In the genomic region with DNA sequence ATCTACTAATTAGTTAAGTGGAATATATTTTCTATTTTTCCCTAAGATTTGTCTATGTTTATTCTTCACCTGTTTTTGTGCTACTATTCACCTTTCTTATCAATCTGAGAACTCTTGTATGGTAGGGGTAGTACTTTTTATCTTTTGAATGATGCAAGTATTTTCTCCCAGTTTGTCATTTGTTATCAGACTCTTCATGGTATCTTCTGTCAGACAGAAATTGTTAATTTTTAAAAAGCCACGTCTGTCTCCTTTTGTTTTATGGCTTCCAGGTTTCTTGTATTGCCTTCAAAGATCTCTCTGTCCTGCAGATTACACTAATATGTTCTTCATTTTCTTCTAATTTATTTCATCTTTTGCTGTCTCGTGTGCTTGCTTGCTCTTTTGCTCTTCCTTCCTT, we compare ENCODE assay signal across 27 cellular contexts.
"Had no signal": no experiment of that assay in that cellular context is flagged by ENCODE, and none has a peak within 500 bp of the region (broad histone marks: within the 10 kb centered on the region; RNA-seq: fewer than 3 reads in every experiment).

No MANE protein-coding gene starts in this region.

- H3K27me3 Mint-ChIP-seq: activated CD4-positive, alpha-beta memory T cell treated with anti-CD3 and anti-CD28 coated beads for 36 hours; activated CD4-positive, alpha-beta T cell treated with anti-CD3 and anti-CD28 coated beads for 36 hours; activated CD4-positive, alpha-beta T cell treated with anti-CD3 and anti-CD28 coated beads, Interleukin-2, amount 10 ng/mL, durations not matched to agents 24 days and 14 days; activated CD8-positive, alpha-beta memory T cell treated with anti-CD3 and anti-CD28 coated beads, Interleukin-2, amount 10 ng/mL, durations not matched to agents 7 days and 5 days; activated naive CD4-positive, alpha-beta T cell treated with anti-CD3 and anti-CD28 coated beads, Interleukin-2, amount 10 ng/mL, durations not matched to agents 7 days and 5 days; activated naive CD8-positive, alpha-beta T cell; T-cell had no signal

- DNase-seq: activated CD4-positive, alpha-beta memory T cell treated with anti-CD3 and anti-CD28 coated beads for 36 hours; activated CD4-positive, alpha-beta T cell treated with anti-CD3 and anti-CD28 coated beads for 36 hours; activated CD4-positive, alpha-beta T cell treated with anti-CD3 and anti-CD28 coated beads, Interleukin-2, amount 10 ng/mL, durations not matched to agents 24 days and 14 days; activated CD4-positive, CD25-positive, alpha-beta regulatory T cell; activated CD4-positive, CD25-positive, alpha-beta regulatory T cell treated with anti-CD3 and anti-CD28 coated beads, Interleukin-2, amount 50 U/mL, for 72 hours; activated CD8-positive, alpha-beta memory T cell treated with anti-CD3 and anti-CD28 coated beads, Interleukin-2, amount 10 ng/mL, durations not matched to agents 7 days and 5 days; activated CD8-positive, alpha-beta memory T cell treated with anti-CD3 and anti-CD28 coated beads, Interleukin-2, amount 50 U/mL, for 4 hours; activated CD8-positive, alpha-beta T cell treated with anti-CD3 and anti-CD28 coated beads, Interleukin-2, amount 10 ng/mL, durations not matched to agents 7 days and 5 days; activated effector memory CD4-positive, alpha-beta T cell treated with anti-CD3 and anti-CD28 coated beads, Interleukin-2, amount 50 U/mL, for 16 hours; activated naive CD4-positive, alpha-beta T cell treated with anti-CD3 and anti-CD28 coated beads, Interleukin-2, amount 10 ng/mL, durations not matched to agents 7 days and 5 days; activated T-cell treated with anti-CD3 and anti-CD28 coated beads, Interleukin-2, amount 50 U/mL, for 1 hour; activated T-cell treated with anti-CD3 and anti-CD28 coated beads, Interleukin-2, amount 50 U/mL, for 48 hours; amniotic stem cell; anterior cingulate cortex; brain microvascular endothelial cell; colonic mucosa; effector CD8-positive, alpha-beta T cell; esophagus squamous epithelium; foreskin fibroblast; head of caudate nucleus; SW 1271; T-cell had no signal

- H3K27ac Mint-ChIP-seq: activated CD4-positive, alpha-beta memory T cell treated with anti-CD3 and anti-CD28 coated beads for 36 hours; activated CD4-positive, alpha-beta T cell treated with anti-CD3 and anti-CD28 coated beads for 36 hours; activated CD4-positive, alpha-beta T cell treated with anti-CD3 and anti-CD28 coated beads, Interleukin-2, amount 10 ng/mL, durations not matched to agents 24 days and 14 days; activated CD8-positive, alpha-beta memory T cell treated with anti-CD3 and anti-CD28 coated beads, Interleukin-2, amount 10 ng/mL, durations not matched to agents 7 days and 5 days; activated CD8-positive, alpha-beta T cell treated with anti-CD3 and anti-CD28 coated beads, Interleukin-2, amount 10 ng/mL, durations not matched to agents 7 days and 5 days; activated naive CD4-positive, alpha-beta T cell treated with anti-CD3 and anti-CD28 coated beads, Interleukin-2, amount 10 ng/mL, durations not matched to agents 7 days and 5 days; activated naive CD8-positive, alpha-beta T cell; activated T-helper 1 cell treated with anti-CD3 and anti-CD28 coated beads, Interleukin-12 subunit alpha, Interleukin-12 subunit beta, Interleukin-2, Interleukin-4 antibody, amounts not matched to agents 30 ng/mL and 10 ng/mL and 1 ng/mL, durations not matched to agents 14 hours and 24 hours and 36 hours; activated T-helper 2 cell treated with anti-CD3 and anti-CD28 coated beads, Interferon-gamma antibody, Interleukin-2, Interleukin-4, amounts not matched to agents 10 μg/mL and 5 μg/mL and 100 μg/mL, durations not matched to agents 14 hours and 24 hours and 36 hours; T-cell; T-helper 1 cell treated with Interleukin-12 subunit alpha and Interleukin-12 subunit beta and Interleukin-4 antibody, amounts not matched to agents 30 μg/mL and 1 μg/mL, for 36 hours; T-helper 2 cell treated with Interferon-gamma antibody and Interleukin-4, amounts not matched to agents 5 μg/mL and 100 μg/mL, for 36 hours had no signal

- H3K4me3 Mint-ChIP-seq: activated CD4-positive, alpha-beta memory T cell treated with anti-CD3 and anti-CD28 coated beads for 36 hours; activated CD4-positive, alpha-beta T cell treated with anti-CD3 and anti-CD28 coated beads for 36 hours; activated CD4-positive, alpha-beta T cell treated with anti-CD3 and anti-CD28 coated beads, Interleukin-2, amount 10 ng/mL, durations not matched to agents 24 days and 14 days; activated CD8-positive, alpha-beta memory T cell treated with anti-CD3 and anti-CD28 coated beads, Interleukin-2, amount 10 ng/mL, durations not matched to agents 7 days and 5 days; activated CD8-positive, alpha-beta T cell treated with anti-CD3 and anti-CD28 coated beads, Interleukin-2, amount 10 ng/mL, durations not matched to agents 7 days and 5 days; activated naive CD4-positive, alpha-beta T cell treated with anti-CD3 and anti-CD28 coated beads, Interleukin-2, amount 10 ng/mL, durations not matched to agents 7 days and 5 days; activated naive CD8-positive, alpha-beta T cell; activated T-helper 1 cell treated with anti-CD3 and anti-CD28 coated beads, Interleukin-12 subunit alpha, Interleukin-12 subunit beta, Interleukin-2, Interleukin-4 antibody, amounts not matched to agents 30 ng/mL and 10 ng/mL and 1 ng/mL, durations not matched to agents 14 hours and 24 hours and 36 hours; T-cell; T-helper 1 cell treated with Interleukin-12 subunit alpha and Interleukin-12 subunit beta and Interleukin-4 antibody, amounts not matched to agents 30 μg/mL and 1 μg/mL, for 36 hours; T-helper 2 cell treated with Interferon-gamma antibody and Interleukin-4, amounts not matched to agents 5 μg/mL and 100 μg/mL, for 36 hours had no signal

- H3K9me3 Mint-ChIP-seq: activated CD4-positive, alpha-beta memory T cell treated with anti-CD3 and anti-CD28 coated beads for 36 hours; activated CD4-positive, alpha-beta T cell treated with anti-CD3 and anti-CD28 coated beads, Interleukin-2, amount 10 ng/mL, durations not matched to agents 24 days and 14 days; activated naive CD4-positive, alpha-beta T cell treated with anti-CD3 and anti-CD28 coated beads, Interleukin-2, amount 10 ng/mL, durations not matched to agents 7 days and 5 days; activated T-helper 1 cell treated with anti-CD3 and anti-CD28 coated beads, Interleukin-12 subunit alpha, Interleukin-12 subunit beta, Interleukin-2, Interleukin-4 antibody, amounts not matched to agents 30 ng/mL and 10 ng/mL and 1 ng/mL, durations not matched to agents 14 hours and 24 hours and 36 hours; activated T-helper 2 cell treated with anti-CD3 and anti-CD28 coated beads, Interferon-gamma antibody, Interleukin-2, Interleukin-4, amounts not matched to agents 10 μg/mL and 5 μg/mL and 100 μg/mL, durations not matched to agents 14 hours and 24 hours and 36 hours; T-cell; T-helper 1 cell treated with Interleukin-12 subunit alpha and Interleukin-12 subunit beta and Interleukin-4 antibody, amounts not matched to agents 30 μg/mL and 1 μg/mL, for 36 hours; T-helper 2 cell treated with Interferon-gamma antibody and Interleukin-4, amounts not matched to agents 5 μg/mL and 100 μg/mL, for 36 hours had no signal

- H3K4me1 Mint-ChIP-seq: activated CD4-positive, alpha-beta T cell treated with anti-CD3 and anti-CD28 coated beads for 36 hours; activated CD4-positive, alpha-beta T cell treated with anti-CD3 and anti-CD28 coated beads, Interleukin-2, amount 10 ng/mL, durations not matched to agents 24 days and 14 days; activated CD8-positive, alpha-beta memory T cell treated with anti-CD3 and anti-CD28 coated beads, Interleukin-2, amount 10 ng/mL, durations not matched to agents 7 days and 5 days; activated naive CD4-positive, alpha-beta T cell treated with anti-CD3 and anti-CD28 coated beads, Interleukin-2, amount 10 ng/mL, durations not matched to agents 7 days and 5 days; T-cell had no signal

- ATAC-seq: activated CD4-positive, alpha-beta T cell treated with anti-CD3 and anti-CD28 coated beads for 36 hours; activated CD8-positive, alpha-beta memory T cell treated with anti-CD3 and anti-CD28 coated beads, Interleukin-2, amount 10 ng/mL, durations not matched to agents 7 days and 5 days; activated CD8-positive, alpha-beta T cell treated with anti-CD3 and anti-CD28 coated beads, Interleukin-2, amount 10 ng/mL, durations not matched to agents 7 days and 5 days; T-cell had no signal
